Comparison of ENCODE assay signal across 13 cellular contexts in the genomic region with DNA sequence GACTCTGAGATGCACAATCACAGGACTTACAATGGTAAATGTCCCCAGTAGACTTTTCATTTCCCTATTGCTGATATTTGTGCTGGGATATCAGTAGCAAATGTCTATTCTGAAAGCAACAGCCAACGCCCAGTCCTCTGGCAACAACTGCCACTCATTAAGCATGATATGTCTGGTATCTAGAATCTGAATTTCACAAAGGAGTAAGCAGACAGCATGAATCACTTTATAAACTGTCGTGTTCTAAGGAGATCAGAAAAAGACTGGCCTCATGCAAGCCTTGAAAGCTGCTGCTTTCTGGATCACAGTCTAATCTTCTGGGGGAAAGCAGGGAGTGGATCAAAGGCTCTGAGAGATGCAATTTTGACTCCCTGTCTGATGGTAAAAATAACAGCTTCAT.
A peak's percentile ranks its signal among the peaks of the same experiment; 100 is the strongest.
DNase-seq lines count a peak whose midpoint lies in the region; ATAC-seq and TF ChIP-seq lines count a peak whose summit lies in the region.
"Had no signal": no experiment of that assay in that cellular context is flagged by ENCODE, and none has a peak within 500 bp of the region (broad histone marks: within the 10 kb centered on the region; RNA-seq: fewer than 3 reads in every experiment).

No MANE protein-coding gene starts in this region.

- H3K9ac ChIP-seq in BLaER1 = peak overlapping the region; percentile 21; the same call in 1 of the 2 replicates

- no peak for ATAC-seq in SK-N-SH treated with all-trans-retinoic acid at 6 μM for 48 hours
- no peak for ATAC-seq in HG02588 (IDR thresholded peaks at IDR 0.05; ENCODE audit: unreplicated experiment)
- ATAC-seq in GM21619 (IDR thresholded peaks at IDR 0.05; ENCODE audit: unreplicated experiment) = no peak

- peaks cover 34% of the 10 kb centered on the region for H3K4me1 ChIP-seq in BLaER1
- peaks cover 23% of the 10 kb centered on the region for H3K4me1 ChIP-seq in osteoblast (ENCODE audit: insufficient read depth, low read length)

- H3K27ac ChIP-seq in BLaER1 (no peak overlapping the region), epithelial cell of prostate (no peak overlapping the region), osteoblast (ENCODE audit: low read depth, low read length) (peak overlapping the region; percentile 31)

- DNase-seq in OCI-M1 (lab: John Stamatoyannopoulos, UW) (peak; percentile 31), epithelial cell of prostate (ENCODE audit: low read depth, low spot score) (peak; percentile 5), osteoblast (ENCODE audit: insufficient read length, low spot score, missing footprints) (no peak), erythroblast (lab: John Stamatoyannopoulos, UW) (no peak)
- DNase-seq: activated naive CD4-positive, alpha-beta T cell treated with anti-CD3 and anti-CD28 coated beads, Interleukin-2, amount 50 U/mL, for 16 hours; Calu3; NCI-H1092; NCI-H526 treated with DMSO at 0.1 percent for 48 hours had no signal

- H3K27me3 ChIP-seq in BLaER1 = no peaks in the 10 kb centered on the region
- H3K27me3 ChIP-seq in osteoblast (ENCODE audit: insufficient read depth, low read length) = no peaks in the 10 kb centered on the region

- H3K9me3 ChIP-seq in BLaER1 = no peaks in the 10 kb centered on the region
- no peaks in the 10 kb centered on the region for H3K9me3 ChIP-seq in osteoblast (ENCODE audit: low read depth, low read length)

- no peaks in the 10 kb centered on the region for H3K79me2 ChIP-seq in osteoblast (ENCODE audit: insufficient read depth, low read length)

- H4K20me1 ChIP-seq in BLaER1 (no peaks in the 10 kb centered on the region), osteoblast (ENCODE audit: insufficient read depth, low read length) (no peaks in the 10 kb centered on the region)

- H3K4me3 ChIP-seq in BLaER1 (no peak overlapping the region), osteoblast (ENCODE audit: insufficient read depth, low read length) (no peak overlapping the region)
- H3K4me3 ChIP-seq: lung had no signal

- no peak overlapping the region for H2AFZ ChIP-seq in osteoblast (ENCODE audit: low read length)

- H3K4me2 ChIP-seq in BLaER1 (peak overlapping the region; percentile 49), osteoblast (ENCODE audit: insufficient read depth, low read length) (peak overlapping the region; percentile 25)

- TF ChIP-seq POLR2A in erythroblast (IDR thresholded peaks at IDR 0.05; ENCODE audit: low read length) = no peak

- H3K36me3 ChIP-seq in BLaER1 = no peaks in the 10 kb centered on the region
- no peaks in the 10 kb centered on the region for H3K36me3 ChIP-seq in osteoblast (ENCODE audit: insufficient read depth, low read length)

- TF ChIP-seq CTCF in osteoblast (IDR thresholded peaks at IDR 0.05; ENCODE audit: extremely low read depth, low read depth, low read length) = no peak

TF ChIP-seq in SK-N-SH treated with all-trans-retinoic acid at 6 μM for 48 hours, 23 proteins besides CTCF, POLR2A, EP300 and RAD21:
- TF ChIP-seq ZC3H10 (CRISPR knock-in tag; IDR thresholded peaks at IDR 0.05) = no peak
- no peak for TF ChIP-seq CSDC2 (CRISPR knock-in tag; IDR thresholded peaks at IDR 0.05)
- TF ChIP-seq POU6F1 (CRISPR knock-in tag; IDR thresholded peaks at IDR 0.05; ENCODE audit: borderline replicate concordance, low read depth) = no peak
- no peak for TF ChIP-seq PPARA (CRISPR knock-in tag; IDR thresholded peaks at IDR 0.05; ENCODE audit: borderline replicate concordance)
- no peak for TF ChIP-seq ZNF70 (CRISPR knock-in tag; IDR thresholded peaks at IDR 0.05)
- no peak for TF ChIP-seq ISL1 (CRISPR knock-in tag; IDR thresholded peaks at IDR 0.05)
- TF ChIP-seq RARB (CRISPR knock-in tag; IDR thresholded peaks at IDR 0.05) = no peak
- TF ChIP-seq OSR1 (CRISPR knock-in tag; IDR thresholded peaks at IDR 0.05) = no peak
- TF ChIP-seq ZFP30 (CRISPR knock-in tag; IDR thresholded peaks at IDR 0.05) = no peak

Comparison
In these comparisons a context has a peak if more than half of its experiments do, and no peak if none do; other contexts are left out.
1. DNase-seq: peak in OCI-M1 (single experiment) and epithelial cell of prostate (single experiment); none in osteoblast (single experiment) and erythroblast (0 of 2).